In genomic region chr2:191222507-191222906, GRCh38 we compare ENCODE assay signal across 13 cellular contexts. TPM values are rescaled to one million over a fixed set of nuclear protein-coding genes. Genes with fewer than 3 reads are reported as not detected.
DNase-seq lines count a peak whose midpoint lies in the region; ATAC-seq and TF ChIP-seq lines count a peak whose summit lies in the region.
"Had no signal": no experiment of that assay in that cellular context is flagged by ENCODE, and none has a peak within 500 bp of the region (broad histone marks: within the 10 kb centered on the region; RNA-seq: fewer than 3 reads in every experiment).

No MANE protein-coding gene starts in this region.

- no peaks in the 10 kb centered on the region for H3K36me3 ChIP-seq in neural progenitor cell

- H3K27ac Mint-ChIP-seq in neural progenitor cell, result no peak overlapping the region
- H3K27ac Mint-ChIP-seq: WTC11 had no signal

- ATAC-seq in GM21786 (IDR thresholded peaks at IDR 0.05; ENCODE audit: unreplicated experiment) (peak; percentile 51), GM18867 (IDR thresholded peaks at IDR 0.05; ENCODE audit: unreplicated experiment) (no peak)
- ATAC-seq: mucosa of descending colon, WTC11 had no signal

- H2AFZ ChIP-seq in neural progenitor cell (replicated peaks), result no peak overlapping the region

- H3K4me1 ChIP-seq in neural progenitor cell, result no peaks in the 10 kb centered on the region

- no peak for TF ChIP-seq CTCF in AG10803 (conservative IDR thresholded peaks at IDR 0.05; ENCODE audit: low read length)
- TF ChIP-seq CTCF in NB4 (IDR thresholded peaks at IDR 0.05; ENCODE audit: low read depth, low read length), result no peak
- TF ChIP-seq CTCF in neural progenitor cell (IDR thresholded peaks at IDR 0.05), result no peak

- H3K27ac ChIP-seq in neural progenitor cell, result no peak overlapping the region

- no peaks in the 10 kb centered on the region for H3K9me3 Mint-ChIP-seq in neural progenitor cell

- TF ChIP-seq POLR2A in NB4 (IDR thresholded peaks at IDR 0.05; ENCODE audit: extremely low read depth, insufficient read length), result no peak

- no peak overlapping the region for H3K4me2 ChIP-seq in neural progenitor cell

- no peaks in the 10 kb centered on the region for H3K27me3 ChIP-seq in neural progenitor cell

- H3K36me3 Mint-ChIP-seq in neural progenitor cell, result no peaks in the 10 kb centered on the region

- H3K4me3 ChIP-seq in AG10803 (ENCODE audit: low read length) (no peak overlapping the region), NB4 (ENCODE audit: low read depth, low read length) (peak overlapping the region; percentile 25), neural progenitor cell (no peak overlapping the region)
- H3K4me3 ChIP-seq: mucosa of descending colon had no signal

- no peaks in the 10 kb centered on the region for H3F3A ChIP-seq in neural progenitor cell (ENCODE audit: low read depth)

- H3K9ac ChIP-seq in neural progenitor cell, result no peak overlapping the region

- H3K9me3 ChIP-seq in neural progenitor cell (ENCODE audit: low read depth), result no peaks in the 10 kb centered on the region
- H3K9me3 ChIP-seq: mucosa of descending colon had no signal

- peaks cover 2% of the 10 kb centered on the region for H3K27me3 Mint-ChIP-seq in neural progenitor cell (ENCODE audit: insufficient read depth, low read depth)

- no peaks in the 10 kb centered on the region for H4K20me1 ChIP-seq in neural progenitor cell (ENCODE audit: low read depth)

- H3K4me1 Mint-ChIP-seq in neural progenitor cell, result peaks cover 5% of the 10 kb centered on the region

- H3K79me2 ChIP-seq in neural progenitor cell (ENCODE audit: low read depth), result no peaks in the 10 kb centered on the region

- DNase-seq in AG10803 (ENCODE audit: low read depth) (peak; percentile 87), NB4 (ENCODE audit: low read depth) (peak; percentile 98), fibroblast of gingiva (ENCODE audit: low read depth) (peak; percentile 69), neural progenitor cell (ENCODE audit: low spot score) (no peak)
- no peak for DNase-seq in activated effector memory CD4-positive, alpha-beta T cell treated with Interleukin-2 at 50 U/mL for 16 hours
- DNase-seq in central memory CD4-positive, alpha-beta T cell, result no peak
- DNase-seq: GOT3, KG1, mucosa of descending colon, substantia nigra had no signal

- no peak overlapping the region for H3K4me3 Mint-ChIP-seq in neural progenitor cell
- H3K4me3 Mint-ChIP-seq: WTC11 had no signal

RNA-seq across cellular contexts. Expression of gene MYO1B, which starts 22.7 kb away (rescaled TPM):
- 64.8 and 88.0 TPM in 2 replicates for total RNA-seq in neural progenitor cell (ENCODE audit: low replicate concordance)

Comparison
In these comparisons a context has a peak if more than half of its experiments do, and no peak if none do; other contexts are left out.
1. DNase-seq: peak in AG10803 (single experiment), NB4 (single experiment) and fibroblast of gingiva (single experiment); none in activated effector memory CD4-positive, alpha-beta T cell treated with Interleukin-2 at 50 U/mL for 16 hours (single experiment), neural progenitor cell (single experiment) and central memory CD4-positive, alpha-beta T cell (single experiment).